Comparison of ENCODE assay signal across 8 cellular contexts in the genomic region with DNA sequence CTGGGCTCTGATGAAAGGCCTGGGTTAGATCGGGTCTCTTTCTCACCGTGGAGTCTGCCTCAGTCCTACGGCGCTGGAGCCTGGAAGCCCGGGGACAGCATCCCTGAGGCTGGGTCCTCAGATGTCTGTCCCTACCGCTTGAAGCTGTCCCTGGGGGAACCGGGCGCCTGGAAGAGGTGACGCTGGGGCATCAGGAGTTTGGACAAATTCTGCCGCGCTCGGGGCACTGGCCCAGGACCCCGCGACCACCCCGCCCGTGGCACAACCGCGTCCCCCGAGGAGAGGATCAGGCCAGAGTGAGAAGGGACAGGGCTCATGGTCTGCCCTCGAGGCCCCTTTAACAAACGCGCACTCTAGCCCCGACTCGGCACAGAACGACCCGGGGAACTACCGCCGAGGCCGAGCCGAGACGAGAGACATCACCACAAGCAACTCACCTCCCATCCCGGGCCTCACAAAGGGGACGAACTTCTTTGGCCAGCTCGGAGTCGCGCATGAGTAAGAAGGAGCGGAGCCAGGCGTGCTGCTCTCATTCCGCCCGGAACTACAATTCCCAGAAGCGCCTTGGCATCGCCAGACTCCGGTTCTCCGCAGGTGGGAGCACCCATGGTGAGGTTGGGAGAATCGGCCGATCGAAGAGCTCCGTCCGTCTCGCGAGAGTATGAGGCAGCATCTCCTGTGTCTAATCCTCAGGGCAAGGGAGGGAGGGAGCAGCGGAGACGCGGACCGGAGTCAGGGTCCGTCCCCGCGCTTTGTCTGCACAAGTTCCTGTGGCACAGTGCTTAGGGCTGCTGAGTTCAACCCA. TPM values are rescaled to one million over a fixed set of nuclear protein-coding genes. Genes with fewer than 3 reads are reported as not detected.
A peak's percentile ranks its signal among the peaks of the same experiment; 100 is the strongest.
DNase-seq lines count a peak whose midpoint lies in the region; ATAC-seq, FAIRE-seq and TF ChIP-seq lines count a peak whose summit lies in the region.
"Not testable (repeated sequence)": the region's sequence is repeated elsewhere in the genome, so short reads cannot be mapped to it uniquely, and the experiment has no call there.

A gene (minus strand): TSS at position 548 of the 805 bp plus-strand sequence. CDS start 663 bp downstream, outside the sequence.

- H3K27me3 ChIP-seq in BLaER1 treated with 17β-estradiol and CSF1 and Interleukin-3, amounts not matched to agents 10 nM and 100 nM; HepG2 (ENCODE audit: control insufficient read depth in 1 of 2, insufficient read depth in 2 of 2, low read length in 2 of 2): not testable (repeated sequence)

- peaks cover 4 to 31% (median 23%) of the 10 kb centered on the region in 11 experiments; a peak in 20 of 22 replicates for H3K36me3 ChIP-seq in BLaER1 treated with 17β-estradiol and CSF1 and Interleukin-3, amounts not matched to agents 10 nM and 100 nM
- H3K36me3 ChIP-seq in HepG2 (replicated peaks in 1 of 2; ENCODE audit: control insufficient read depth in 1 of 2, insufficient read depth in 2 of 2, low read length in 2 of 2) = not testable (repeated sequence)

- TF ChIP-seq CTCF in HepG2 (CRISPR knock-in tag; IDR thresholded peaks at IDR 0.05) = not testable (repeated sequence)

- H3K27ac Mint-ChIP-seq in activated CD4-positive, alpha-beta memory T cell treated with anti-CD3 and anti-CD28 coated beads, Interleukin-2, amount 10 ng/mL, durations not matched to agents 7 days and 5 days = not testable (repeated sequence)

- H3K27me3 Mint-ChIP-seq in activated CD4-positive, alpha-beta memory T cell treated with anti-CD3 and anti-CD28 coated beads, Interleukin-2, amount 10 ng/mL, durations not matched to agents 7 days and 5 days = not testable (repeated sequence)

- not testable (repeated sequence) for H3K36me3 Mint-ChIP-seq in activated CD4-positive, alpha-beta memory T cell treated with anti-CD3 and anti-CD28 coated beads, Interleukin-2, amount 10 ng/mL, durations not matched to agents 7 days and 5 days (ENCODE audit: low read depth)

- peak within 1 kb of the TSS; percentile 46 to 77 (median 59); a peak in 20 of 22 replicates for H3K4me2 ChIP-seq in BLaER1 treated with 17β-estradiol and CSF1 and Interleukin-3, amounts not matched to agents 10 nM and 100 nM
- H3K4me2 ChIP-seq in HepG2 (ENCODE audit: low read depth, low read length) = peak within 1 kb of the TSS; percentile 55

- not testable (repeated sequence) for H3K9me3 Mint-ChIP-seq in activated CD4-positive, alpha-beta memory T cell treated with anti-CD3 and anti-CD28 coated beads, Interleukin-2, amount 10 ng/mL, durations not matched to agents 7 days and 5 days

- peak within 1 kb of the TSS; percentile 52 to 72 (median 65) for H3K4me3 ChIP-seq in BLaER1 treated with 17β-estradiol and CSF1 and Interleukin-3, amounts not matched to agents 10 nM and 100 nM
- peak within 1 kb of the TSS; percentile 42 to 73 (median 65); a peak in 5 of 6 replicates for H3K4me3 ChIP-seq in HepG2 (replicated peaks in 1 of 3; ENCODE audit: insufficient read depth in 1 of 3, low read depth in 2 of 3, low read length in 3 of 3)

- not testable (repeated sequence) for H2AFZ ChIP-seq in HepG2 (ENCODE audit: low read length)

- peak; percentile 97 for FAIRE-seq in HepG2 (lab: Jason Lieb, UNC)

- H3K9me3 ChIP-seq in BLaER1 treated with 17β-estradiol and CSF1 and Interleukin-3, amounts not matched to agents 10 nM and 100 nM (replicated peaks in 1 of 11) = peaks cover 7 to 29% (median 20%) of the 10 kb centered on the region in 11 experiments
- H3K9me3 ChIP-seq in HepG2 (ENCODE audit: low read length) = not testable (repeated sequence)

- POLR2A ChIA-PET in activated CD4-positive, alpha-beta memory T cell treated with anti-CD3 and anti-CD28 coated beads, Interleukin-2, amount 10 ng/mL, durations not matched to agents 7 days and 5 days (lab: Charles Lee); HepG2 (lab: Yijun Ruan, JAX): not testable (repeated sequence)

- 0 out of 4 replicates have a peak, but pooled peaks of 1 of the 2 experiments have one; percentile 52 for TF ChIP-seq POLR2A in HepG2 (IDR thresholded peaks at IDR 0.05; ENCODE audit: insufficient read depth in 1 of 2, low read depth in 2 of 2, low read length in 2 of 2)

- not testable (repeated sequence) for H3K4me1 Mint-ChIP-seq in activated CD4-positive, alpha-beta memory T cell treated with anti-CD3 and anti-CD28 coated beads, Interleukin-2, amount 10 ng/mL, durations not matched to agents 7 days and 5 days

- H3K27ac ChIP-seq in BLaER1 treated with 17β-estradiol and CSF1 and Interleukin-3, amounts not matched to agents 10 nM and 100 nM = peak within 1 kb of the TSS in 10 of 11 experiments; percentile 47 to 79 (median 76); a peak in 20 of 22 replicates
- H3K27ac ChIP-seq in HepG2 (ENCODE audit: extremely low read length, insufficient read depth, low read length) = not testable (repeated sequence)

- BruUV-seq in HepG2 (replicated peaks; lab: Mats Ljungman, UMichigan) = TSS peak; percentile 79

- CTCF ChIA-PET in activated CD4-positive, alpha-beta memory T cell treated with anti-CD3 and anti-CD28 coated beads, Interleukin-2, amount 10 ng/mL, durations not matched to agents 7 days and 5 days (lab: Charles Lee) = interaction anchor here (1.1 kb wide), 1 partner anchor 56 kb away, joined by 3 read pairs; no protein-coding TSS in a partner anchor
- CTCF ChIA-PET in HepG2 (lab: Yijun Ruan, JAX; ENCODE audit: low intra/inter-chr PET ratio, low total read pairs) = not testable (repeated sequence)

- intact Hi-C loops in HepG2 (cut with micrococcal nuclease; ENCODE audit: unreplicated experiment) = not testable (repeated sequence)

- H3K9ac ChIP-seq in BLaER1 treated with 17β-estradiol and CSF1 and Interleukin-3, amounts not matched to agents 10 nM and 100 nM = peak within 1 kb of the TSS; percentile 65 to 83 (median 78); a peak in 21 of 22 replicates
- peak within 1 kb of the TSS; percentile 63 for H3K9ac ChIP-seq in HepG2 (ENCODE audit: insufficient read depth, low read depth, low read length)

- H3K4me3 Mint-ChIP-seq in activated CD4-positive, alpha-beta memory T cell treated with anti-CD3 and anti-CD28 coated beads, Interleukin-2, amount 10 ng/mL, durations not matched to agents 7 days and 5 days = peak within 1 kb of the TSS; percentile 77

- ATAC-seq in GM19438 (IDR thresholded peaks at IDR 0.05; ENCODE audit: low read depth, unreplicated experiment) (peak; percentile 71), HG03469 (IDR thresholded peaks at IDR 0.05; ENCODE audit: unreplicated experiment) (peak; percentile 82), HepG2 (peak; percentile 93)

- not testable (repeated sequence) for H4K20me1 ChIP-seq in BLaER1 treated with 17β-estradiol and CSF1 and Interleukin-3, amounts not matched to agents 10 nM and 100 nM; HepG2 (ENCODE audit: insufficient read depth, low read length)

- peak; percentile 44 for DNase-seq in NCI-H748 treated with DMSO at 0.1 percent for 48 hours (lab: John Stamatoyannopoulos, UW)
- peak; percentile 79 for DNase-seq in activated CD4-positive, alpha-beta memory T cell treated with anti-CD3 and anti-CD28 coated beads, Interleukin-2, amount 10 ng/mL, durations not matched to agents 7 days and 5 days
- DNase-seq in ecto neural progenitor cell (ENCODE audit: low spot score) = peak; percentile 90
- peak; percentile 89 for DNase-seq in HepG2 (ENCODE audit: low spot score)
- peak; percentile 80 for DNase-seq in stimulated activated CD4-positive, alpha-beta T cell treated with anti-CD3 and anti-CD28 coated beads, Interleukin-1b, Interleukin-23, amount 100 ng/mL, for 48 hours

- in situ Hi-C loops in HepG2 (cut with HindIII; ENCODE audit: extremely low pct_ligation_motif_present, low pct_unique_long_range_greater_than_20kb) = not testable (repeated sequence)

- TF ChIP-seq RAD21 in HepG2 (CRISPR knock-in tag; IDR thresholded peaks at IDR 0.05) = not testable (repeated sequence)

- TF ChIP-seq EP300 in HepG2 (IDR thresholded peaks at IDR 0.05; ENCODE audit: low read depth in 2 of 2, low read length in 2 of 2); HepG2 (CRISPR knock-in tag; IDR thresholded peaks at IDR 0.05; ENCODE audit: borderline replicate concordance): not testable (repeated sequence)

- not testable (repeated sequence) for H3K4me1 ChIP-seq in BLaER1 treated with 17β-estradiol and CSF1 and Interleukin-3, amounts not matched to agents 10 nM and 100 nM; HepG2 (ENCODE audit: insufficient read depth, low read length)

- not testable (repeated sequence) for H3K79me2 ChIP-seq in HepG2 (ENCODE audit: insufficient read depth, low read length)

- WGBS in HepG2 (ENCODE audit: low lambda C conversion rate) = no CpG with 5 or more reads among the region's 58 CpGs

RNA-seq across cellular contexts. Expression of the gene that starts here (rescaled TPM):
- total RNA-seq in activated CD4-positive, alpha-beta memory T cell treated with anti-CD3 and anti-CD28 coated beads, Interleukin-2, amount 10 ng/mL, durations not matched to agents 7 days and 5 days = 1 to 10 TPM; 1.2 to 1.8 TPM
- total RNA-seq in HepG2 (2016; rRNA removed; fragmentation: Illumina TruSeq; extraction: Trizol) = 2.1 and 2.7 TPM in 2 replicates
- 0.30 and 0.35 TPM in 2 replicates for total RNA-seq in HepG2 (2016; cell fraction: cytosol; rRNA removed; fragmentation: Illumina TruSeq; extraction: Trizol; ENCODE audit: low read depth)
- 1.3 and 3.1 TPM in 2 replicates for total RNA-seq in HepG2 (2016; cell fraction: insoluble cytoplasmic fraction; rRNA removed; fragmentation: Illumina TruSeq; extraction: Trizol)
- total RNA-seq in HepG2 (2016; cell fraction: membrane; rRNA removed; fragmentation: Illumina TruSeq; extraction: Trizol) = 0.71 and 1.0 TPM in 2 replicates
- 2.3 and 2.9 TPM in 2 replicates for total RNA-seq in HepG2 (2016; cell fraction: nucleus; rRNA removed; fragmentation: Illumina TruSeq; extraction: Trizol)
- polyA plus RNA-seq in HepG2 (2011; rRNA removed) = 3.1 and 3.9 TPM in 2 replicates
- polyA plus RNA-seq in HepG2 (2011; cell fraction: cytosol; rRNA removed) = 2.4 and 2.7 TPM in 2 replicates
- polyA plus RNA-seq in HepG2 (2011; cell fraction: nucleus; rRNA removed) = 6.2 and 7.1 TPM in 2 replicates
- 1.0 and 1.9 TPM in 2 replicates for polyA plus RNA-seq in HepG2 (2012)
- 0.10 TPM in 2 replicates for polyA plus RNA-seq in HepG2 (2016; cell fraction: cytosol; fragmentation: Illumina TruSeq; extraction: Trizol; ENCODE audit: low read depth)
- polyA plus RNA-seq in HepG2 (2016; cell fraction: insoluble cytoplasmic fraction; fragmentation: Illumina TruSeq; extraction: Trizol; ENCODE audit: low read depth) = 1.1 and 1.3 TPM in 2 replicates
- polyA plus RNA-seq in HepG2 (2016; cell fraction: membrane; fragmentation: Illumina TruSeq; extraction: Trizol; ENCODE audit: low read depth) = 0.22 and 0.27 TPM in 2 replicates
- polyA plus RNA-seq in HepG2 (2016; cell fraction: nucleus; fragmentation: Illumina TruSeq; extraction: Trizol; ENCODE audit: insufficient read depth, low read depth) = 2.2 and 3.0 TPM in 2 replicates
- 6.7 and 11.5 TPM in 2 replicates for polyA minus RNA-seq in HepG2 (2011; rRNA and poly(A)+ RNA removed; ENCODE audit: low replicate concordance)
- polyA minus RNA-seq in HepG2 (2011; cell fraction: cytosol; rRNA and poly(A)+ RNA removed) = 1.6 and 2.1 TPM in 2 replicates
- 6.4 and 8.7 TPM in 2 replicates for polyA minus RNA-seq in HepG2 (2011; cell fraction: nucleus; rRNA and poly(A)+ RNA removed)
